In genomic region chr6:110090876-110091275, GRCh38 we compare ENCODE assay signal across 31 cellular contexts.
"Had no signal": no experiment of that assay in that cellular context is flagged by ENCODE, and none has a peak within 500 bp of the region (broad histone marks: within the 10 kb centered on the region; RNA-seq: fewer than 3 reads in every experiment).

No MANE protein-coding gene starts in this region.

- H3K4me1 Mint-ChIP-seq: natural killer cell; nephron; stimulated activated memory B cell treated with anti-CD40 and anti-IgM and Interleukin-4, amounts not matched to agents 10 μg/mL and 1 μg/mL and 100 μg/mL, for 72 hours; stimulated activated naive CD8-positive, alpha-beta T cell treated with anti-CD3 and anti-CD28 coated beads, Interleukin-15, amount 100 ng/mL, for 72 hours had no signal

- H3K9me3 ChIP-seq: ovary, right lobe of liver, sigmoid colon, spleen, suprapubic skin, testis, tibial artery, transverse colon, upper lobe of left lung, vagina had no signal

- H3K9me3 Mint-ChIP-seq: natural killer cell; stimulated activated memory B cell treated with anti-CD40 and anti-IgM and Interleukin-4, amounts not matched to agents 10 μg/mL and 1 μg/mL and 100 μg/mL, for 72 hours; stimulated activated naive CD8-positive, alpha-beta T cell treated with anti-CD3 and anti-CD28 coated beads, Interleukin-15, amount 100 ng/mL, for 72 hours had no signal

- H3K4me3 Mint-ChIP-seq: natural killer cell; nephron; neural progenitor cell; stimulated activated memory B cell treated with anti-CD40 and anti-IgM and Interleukin-4, amounts not matched to agents 10 μg/mL and 1 μg/mL and 100 μg/mL, for 72 hours; stimulated activated naive CD8-positive, alpha-beta T cell treated with anti-CD3 and anti-CD28 coated beads, Interleukin-15, amount 100 ng/mL, for 72 hours had no signal

- H3K27ac ChIP-seq: neural progenitor cell, ovary, parathyroid adenoma, psoas muscle, right lobe of liver, sigmoid colon, skin epidermis, spleen, suprapubic skin, testis, tibial artery, transverse colon, upper lobe of left lung, vagina had no signal

- H3K4me3 ChIP-seq: neural progenitor cell, ovary, psoas muscle, right lobe of liver, sigmoid colon, skin epidermis, smooth muscle cell, spleen, suprapubic skin, testis, tibial artery, transverse colon, upper lobe of left lung, vagina had no signal

- H3K4me2 ChIP-seq: neural progenitor cell, smooth muscle cell had no signal

- H3K27ac Mint-ChIP-seq: natural killer cell; nephron; neural progenitor cell; progenitor cell of endocrine pancreas; stimulated activated memory B cell treated with anti-CD40 and anti-IgM and Interleukin-4, amounts not matched to agents 10 μg/mL and 1 μg/mL and 100 μg/mL, for 72 hours; stimulated activated naive CD8-positive, alpha-beta T cell treated with anti-CD3 and anti-CD28 coated beads, Interleukin-15, amount 100 ng/mL, for 72 hours had no signal

- H3K36me3 ChIP-seq: ovary, right lobe of liver, sigmoid colon, spleen, suprapubic skin, tibial artery, transverse colon, upper lobe of left lung, vagina had no signal

- DNase-seq: natural killer cell; occipital lobe; ovary; posterior cingulate gyrus; psoas muscle; right cardiac atrium; right lobe of liver; sigmoid colon; spleen; stimulated activated CD4-positive, alpha-beta T cell treated with anti-CD3 and anti-CD28 coated beads, Interleukin-12 subunit alpha, Interleukin-12 subunit beta, amount 100 ng/mL, for 4 hours; stimulated activated CD4-positive, alpha-beta T cell treated with anti-CD3 and anti-CD28 coated beads, Interleukin-1b, Interleukin-23, amount 100 ng/mL, for 48 hours; stimulated activated CD4-positive, alpha-beta T cell treated with anti-CD3 and anti-CD28 coated beads, Interleukin-4, amount 100 ng/mL, for 1 hour; stimulated activated CD4-positive, alpha-beta T cell treated with anti-CD3 and anti-CD28 coated beads, Interleukin-4, amount 100 ng/mL, for 4 hours; stimulated activated CD8-positive, alpha-beta memory T cell treated with anti-CD3 and anti-CD28 coated beads, Interleukin-4, amount 100 ng/mL, for 48 hours; stimulated activated naive CD4-positive, alpha-beta T cell; stimulated activated naive CD8-positive, alpha-beta T cell treated with anti-CD3 and anti-CD28 coated beads, Interleukin-15, amount 100 ng/mL, for 72 hours; stimulated activated naive CD8-positive, alpha-beta T cell treated with anti-CD3 and anti-CD28 coated beads, Interleukin-15, Interleukin-2, amounts not matched to agents 100 U/mL and 50 U/mL, for 24 hours; substantia nigra; testis; tibial artery; transverse colon; upper lobe of left lung had no signal

- H3K9ac ChIP-seq: neural progenitor cell, parathyroid adenoma had no signal

- H2AFZ ChIP-seq: neural progenitor cell, parathyroid adenoma had no signal

- H3K4me1 ChIP-seq: neural progenitor cell, parathyroid adenoma, psoas muscle, right lobe of liver, sigmoid colon, testis, transverse colon, vagina had no signal

- H3K36me3 Mint-ChIP-seq: natural killer cell; stimulated activated memory B cell treated with anti-CD40 and anti-IgM and Interleukin-4, amounts not matched to agents 10 μg/mL and 1 μg/mL and 100 μg/mL, for 72 hours had no signal

- H3K79me2 ChIP-seq: parathyroid adenoma had no signal

- H3K27me3 ChIP-seq: neural progenitor cell, ovary, right lobe of liver, sigmoid colon, spleen, suprapubic skin, testis, tibial artery, transverse colon, upper lobe of left lung, vagina had no signal

- H3K27me3 Mint-ChIP-seq: progenitor cell of endocrine pancreas; stimulated activated memory B cell treated with anti-CD40 and anti-IgM and Interleukin-4, amounts not matched to agents 10 μg/mL and 1 μg/mL and 100 μg/mL, for 72 hours; stimulated activated naive CD8-positive, alpha-beta T cell treated with anti-CD3 and anti-CD28 coated beads, Interleukin-15, amount 100 ng/mL, for 72 hours had no signal

- ATAC-seq: natural killer cell; psoas muscle; right cardiac atrium; right lobe of liver; stimulated activated memory B cell treated with anti-CD40 and anti-IgM and Interleukin-4, amounts not matched to agents 10 μg/mL and 1 μg/mL and 100 μg/mL, for 72 hours; stimulated activated naive CD8-positive, alpha-beta T cell treated with anti-CD3 and anti-CD28 coated beads, Interleukin-15, amount 100 ng/mL, for 72 hours; stimulated activated naive CD8-positive, alpha-beta T cell treated with anti-CD3 and anti-CD28 coated beads, Interleukin-15, Interleukin-2, amounts not matched to agents 100 U/mL and 50 U/mL, for 24 hours had no signal
